37 cellular contexts compared by ENCODE assay signal in the genomic region with DNA sequence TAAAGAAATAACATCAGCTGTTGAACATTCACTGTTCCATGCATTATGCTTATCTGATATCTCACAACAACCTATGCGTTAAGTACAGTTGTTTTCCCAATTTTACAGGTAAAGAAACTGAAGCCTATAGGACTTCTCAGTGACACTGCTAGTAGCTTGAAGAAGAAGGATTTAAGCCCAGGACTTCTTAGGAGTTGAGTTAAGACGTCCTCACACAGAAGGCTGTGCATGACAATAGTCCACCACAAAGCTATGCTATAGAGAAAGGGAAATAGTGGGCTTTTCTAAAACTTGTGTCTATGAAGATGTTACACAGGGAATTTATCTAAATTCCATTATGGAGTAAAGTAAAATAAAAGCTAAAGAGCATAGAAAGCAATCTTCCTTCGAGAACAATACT.
"Had no signal": no experiment of that assay in that cellular context is flagged by ENCODE, and none has a peak within 500 bp of the region (broad histone marks: within the 10 kb centered on the region; RNA-seq: fewer than 3 reads in every experiment).

No MANE protein-coding gene starts in this region.

- H3K4me1 Mint-ChIP-seq: activated CD4-positive, alpha-beta memory T cell treated with anti-CD3 and anti-CD28 coated beads, Interleukin-2, amount 10 ng/mL, durations not matched to agents 7 days and 5 days; activated CD4-positive, alpha-beta T cell treated with anti-CD3 and anti-CD28 coated beads, Interleukin-2, amount 10 ng/mL, durations not matched to agents 7 days and 5 days; activated CD8-positive, alpha-beta memory T cell treated with anti-CD3 and anti-CD28 coated beads, Interleukin-2, amount 10 ng/mL, durations not matched to agents 7 days and 5 days; activated naive CD4-positive, alpha-beta T cell treated with anti-CD3 and anti-CD28 coated beads, Interleukin-2, amount 10 ng/mL, durations not matched to agents 7 days and 5 days; activated naive CD8-positive, alpha-beta T cell treated with anti-CD3 and anti-CD28 coated beads, Interleukin-2, amount 10 ng/mL, durations not matched to agents 7 days and 5 days; activated naive CD8-positive, alpha-beta T cell treated with anti-CD3 and anti-CD28 coated beads, Interleukin-2, amount 50 U/mL, for 24 hours had no signal

- H3K27me3 ChIP-seq: ascending aorta, body of pancreas, brain microvascular endothelial cell, breast epithelium had no signal

- H3K27ac Mint-ChIP-seq: activated CD4-positive, alpha-beta memory T cell treated with anti-CD3 and anti-CD28 coated beads, Interleukin-2, amount 10 ng/mL, durations not matched to agents 7 days and 5 days; activated CD4-positive, alpha-beta T cell treated with anti-CD3 and anti-CD28 coated beads for 36 hours; activated CD4-positive, alpha-beta T cell treated with anti-CD3 and anti-CD28 coated beads, Interleukin-2, amount 10 ng/mL, durations not matched to agents 7 days and 5 days; activated CD8-positive, alpha-beta memory T cell treated with anti-CD3 and anti-CD28 coated beads, Interleukin-2, amount 10 ng/mL, durations not matched to agents 7 days and 5 days; activated CD8-positive, alpha-beta T cell treated with anti-CD3 and anti-CD28 coated beads, Interleukin-2, amount 10 ng/mL, durations not matched to agents 7 days and 5 days; activated naive CD4-positive, alpha-beta T cell treated with anti-CD3 and anti-CD28 coated beads, Interleukin-2, amount 10 ng/mL, durations not matched to agents 7 days and 5 days; activated naive CD4-positive, alpha-beta T cell treated with anti-CD3 and anti-CD28 coated beads, Interleukin-2, amount 50 U/mL, for 24 hours; activated naive CD8-positive, alpha-beta T cell; activated naive CD8-positive, alpha-beta T cell treated with anti-CD3 and anti-CD28 coated beads, Interleukin-2, amount 10 ng/mL, durations not matched to agents 7 days and 5 days; activated naive CD8-positive, alpha-beta T cell treated with anti-CD3 and anti-CD28 coated beads, Interleukin-2, amount 50 U/mL, for 24 hours; activated T-cell treated with anti-CD3 and anti-CD28 coated beads, Interleukin-2, amount 50 U/mL, for 24 hours; activated T-helper 2 cell treated with anti-CD3 and anti-CD28 coated beads, Interferon-gamma antibody, Interleukin-2, Interleukin-4, amounts not matched to agents 10 μg/mL and 5 μg/mL and 100 μg/mL, durations not matched to agents 14 hours and 24 hours and 36 hours; T-helper 1 cell treated with Interleukin-12 subunit alpha and Interleukin-12 subunit beta and Interleukin-4 antibody, amounts not matched to agents 30 μg/mL and 1 μg/mL, for 36 hours; T-helper 2 cell treated with Interferon-gamma antibody and Interleukin-4, amounts not matched to agents 5 μg/mL and 100 μg/mL, for 36 hours had no signal

- H3K27me3 Mint-ChIP-seq: activated CD4-positive, alpha-beta memory T cell treated with anti-CD3 and anti-CD28 coated beads, Interleukin-2, amount 10 ng/mL, durations not matched to agents 7 days and 5 days; activated CD4-positive, alpha-beta T cell treated with anti-CD3 and anti-CD28 coated beads for 36 hours; activated CD4-positive, alpha-beta T cell treated with anti-CD3 and anti-CD28 coated beads, Interleukin-2, amount 10 ng/mL, durations not matched to agents 7 days and 5 days; activated CD8-positive, alpha-beta memory T cell treated with anti-CD3 and anti-CD28 coated beads, Interleukin-2, amount 10 ng/mL, durations not matched to agents 7 days and 5 days; activated naive CD4-positive, alpha-beta T cell treated with anti-CD3 and anti-CD28 coated beads, Interleukin-2, amount 10 ng/mL, durations not matched to agents 7 days and 5 days; activated naive CD8-positive, alpha-beta T cell; activated T-cell treated with anti-CD3 and anti-CD28 coated beads, Interleukin-2, amount 50 U/mL, for 24 hours had no signal

- H3K4me3 Mint-ChIP-seq: activated CD4-positive, alpha-beta memory T cell treated with anti-CD3 and anti-CD28 coated beads, Interleukin-2, amount 10 ng/mL, durations not matched to agents 7 days and 5 days; activated CD4-positive, alpha-beta T cell treated with anti-CD3 and anti-CD28 coated beads for 36 hours; activated CD4-positive, alpha-beta T cell treated with anti-CD3 and anti-CD28 coated beads, Interleukin-2, amount 10 ng/mL, durations not matched to agents 7 days and 5 days; activated CD8-positive, alpha-beta memory T cell treated with anti-CD3 and anti-CD28 coated beads, Interleukin-2, amount 10 ng/mL, durations not matched to agents 7 days and 5 days; activated CD8-positive, alpha-beta T cell treated with anti-CD3 and anti-CD28 coated beads, Interleukin-2, amount 10 ng/mL, durations not matched to agents 7 days and 5 days; activated naive CD4-positive, alpha-beta T cell treated with anti-CD3 and anti-CD28 coated beads, Interleukin-2, amount 10 ng/mL, durations not matched to agents 7 days and 5 days; activated naive CD4-positive, alpha-beta T cell treated with anti-CD3 and anti-CD28 coated beads, Interleukin-2, amount 50 U/mL, for 24 hours; activated naive CD8-positive, alpha-beta T cell; activated naive CD8-positive, alpha-beta T cell treated with anti-CD3 and anti-CD28 coated beads, Interleukin-2, amount 10 ng/mL, durations not matched to agents 7 days and 5 days; activated naive CD8-positive, alpha-beta T cell treated with anti-CD3 and anti-CD28 coated beads, Interleukin-2, amount 50 U/mL, for 24 hours; activated T-cell treated with anti-CD3 and anti-CD28 coated beads, Interleukin-2, amount 50 U/mL, for 24 hours; T-helper 1 cell treated with Interleukin-12 subunit alpha and Interleukin-12 subunit beta and Interleukin-4 antibody, amounts not matched to agents 30 μg/mL and 1 μg/mL, for 36 hours; T-helper 2 cell treated with Interferon-gamma antibody and Interleukin-4, amounts not matched to agents 5 μg/mL and 100 μg/mL, for 36 hours had no signal

- H3K27ac ChIP-seq: ascending aorta, body of pancreas, brain microvascular endothelial cell, breast epithelium, VCaP had no signal

- H3K9me3 ChIP-seq: ascending aorta, body of pancreas, breast epithelium had no signal

- FAIRE-seq: TTC549 had no signal

- H3K36me3 Mint-ChIP-seq: activated CD8-positive, alpha-beta memory T cell treated with anti-CD3 and anti-CD28 coated beads, Interleukin-2, amount 10 ng/mL, durations not matched to agents 7 days and 5 days; activated naive CD4-positive, alpha-beta T cell treated with anti-CD3 and anti-CD28 coated beads, Interleukin-2, amount 10 ng/mL, durations not matched to agents 7 days and 5 days; activated naive CD4-positive, alpha-beta T cell treated with anti-CD3 and anti-CD28 coated beads, Interleukin-2, amount 50 U/mL, for 24 hours; activated naive CD8-positive, alpha-beta T cell; activated naive CD8-positive, alpha-beta T cell treated with anti-CD3 and anti-CD28 coated beads, Interleukin-2, amount 10 ng/mL, durations not matched to agents 7 days and 5 days had no signal

- H3K9me3 Mint-ChIP-seq: activated CD4-positive, alpha-beta memory T cell treated with anti-CD3 and anti-CD28 coated beads, Interleukin-2, amount 10 ng/mL, durations not matched to agents 7 days and 5 days; activated CD4-positive, alpha-beta T cell treated with anti-CD3 and anti-CD28 coated beads, Interleukin-2, amount 10 ng/mL, durations not matched to agents 7 days and 5 days; activated naive CD4-positive, alpha-beta T cell treated with anti-CD3 and anti-CD28 coated beads, Interleukin-2, amount 10 ng/mL, durations not matched to agents 7 days and 5 days; activated naive CD4-positive, alpha-beta T cell treated with anti-CD3 and anti-CD28 coated beads, Interleukin-2, amount 50 U/mL, for 24 hours; activated naive CD8-positive, alpha-beta T cell treated with anti-CD3 and anti-CD28 coated beads, Interleukin-2, amount 50 U/mL, for 24 hours; activated T-cell treated with anti-CD3 and anti-CD28 coated beads, Interleukin-2, amount 50 U/mL, for 24 hours; activated T-helper 2 cell treated with anti-CD3 and anti-CD28 coated beads, Interferon-gamma antibody, Interleukin-2, Interleukin-4, amounts not matched to agents 10 μg/mL and 5 μg/mL and 100 μg/mL, durations not matched to agents 14 hours and 24 hours and 36 hours; T-helper 1 cell treated with Interleukin-12 subunit alpha and Interleukin-12 subunit beta and Interleukin-4 antibody, amounts not matched to agents 30 μg/mL and 1 μg/mL, for 36 hours; T-helper 2 cell treated with Interferon-gamma antibody and Interleukin-4, amounts not matched to agents 5 μg/mL and 100 μg/mL, for 36 hours had no signal

- ATAC-seq: activated CD4-positive, alpha-beta T cell treated with anti-CD3 and anti-CD28 coated beads for 36 hours; activated CD4-positive, CD25-positive, alpha-beta regulatory T cell treated with anti-CD3 and anti-CD28 coated beads, Interleukin-2, amount 50 U/mL, for 24 hours; activated CD8-positive, alpha-beta memory T cell treated with anti-CD3 and anti-CD28 coated beads, Interleukin-2, amount 10 ng/mL, durations not matched to agents 7 days and 5 days; activated CD8-positive, alpha-beta T cell treated with anti-CD3 and anti-CD28 coated beads, Interleukin-2, amount 10 ng/mL, durations not matched to agents 7 days and 5 days; activated naive CD8-positive, alpha-beta T cell treated with anti-CD3 and anti-CD28 coated beads, Interleukin-2, amount 50 U/mL, for 24 hours; body of pancreas had no signal

- H3K36me3 ChIP-seq: ascending aorta, brain microvascular endothelial cell, breast epithelium had no signal

- H3K4me3 ChIP-seq: ascending aorta, body of pancreas, breast epithelium had no signal

- DNase-seq: activated CD4-positive, alpha-beta memory T cell treated with anti-CD3 and anti-CD28 coated beads, Interleukin-2, amount 10 ng/mL, durations not matched to agents 7 days and 5 days; activated CD4-positive, alpha-beta T cell treated with anti-CD3 and anti-CD28 coated beads for 1 hour; activated CD4-positive, alpha-beta T cell treated with anti-CD3 and anti-CD28 coated beads for 36 hours; activated CD4-positive, alpha-beta T cell treated with anti-CD3 and anti-CD28 coated beads for 48 hours; activated CD4-positive, alpha-beta T cell treated with anti-CD3 and anti-CD28 coated beads, Interleukin-2, amount 10 ng/mL, durations not matched to agents 7 days and 5 days; activated CD4-positive, alpha-beta T cell treated with anti-CD3 and anti-CD28 coated beads, Interleukin-2, amount 50 U/mL, for 48 hours; activated CD4-positive, CD25-positive, alpha-beta regulatory T cell; activated CD8-positive, alpha-beta memory T cell treated with anti-CD3 and anti-CD28 coated beads for 24 hours; activated CD8-positive, alpha-beta memory T cell treated with anti-CD3 and anti-CD28 coated beads, Interleukin-2, amount 10 ng/mL, durations not matched to agents 7 days and 5 days; activated CD8-positive, alpha-beta memory T cell treated with anti-CD3 and anti-CD28 coated beads, Interleukin-2, amount 50 U/mL, for 48 hours; activated CD8-positive, alpha-beta T cell treated with anti-CD3 and anti-CD28 coated beads, Interleukin-2, amount 10 ng/mL, durations not matched to agents 7 days and 5 days; activated effector memory CD4-positive, alpha-beta T cell treated with Interleukin-2 at 50 U/mL for 16 hours; activated gamma-delta T cell; activated naive CD4-positive, alpha-beta T cell treated with anti-CD3 and anti-CD28 coated beads, Interleukin-2, amount 10 ng/mL, durations not matched to agents 7 days and 5 days; activated naive CD4-positive, alpha-beta T cell treated with Interleukin-2 at 50 U/mL for 16 hours; activated naive CD8-positive, alpha-beta T cell treated with anti-CD3 and anti-CD28 coated beads, Interleukin-2, amount 10 ng/mL, durations not matched to agents 7 days and 5 days; activated naive CD8-positive, alpha-beta T cell treated with anti-CD3 and anti-CD28 coated beads, Interleukin-2, amount 50 U/mL, for 24 hours; activated T-cell treated with anti-CD3 and anti-CD28 coated beads, Interleukin-2, amount 50 U/mL, for 24 hours; activated T-cell treated with anti-CD3 and anti-CD28 coated beads, Interleukin-2, amount 50 U/mL, for 48 hours; amygdala; anterior cingulate cortex; body of pancreas; brain microvascular endothelial cell; central memory CD4-positive, alpha-beta T cell; T-helper 1 cell; T-helper 2 cell; T-helper 9 cell had no signal

- H3K4me1 ChIP-seq: ascending aorta, body of pancreas, breast epithelium had no signal
